Comparison of ENCODE assay signal across 1 cellular context in genomic region chr3:146524961-146525360, GRCh38.
TF ChIP-seq lines count a peak whose summit lies in the region.

No MANE protein-coding gene starts in this region.

TF ChIP-seq in GM23338, 12 proteins besides CTCF, POLR2A, EP300 and RAD21:
- no peak for TF ChIP-seq ZNF462 (CRISPR knock-in tag; IDR thresholded peaks at IDR 0.05)
- TF ChIP-seq STAT1 (IDR thresholded peaks at IDR 0.05; ENCODE audit: unreplicated experiment) = no peak
- TF ChIP-seq EZH2phosphoT487 (IDR thresholded peaks at IDR 0.05; ENCODE audit: unreplicated experiment) = no peak
- TF ChIP-seq ETS1 (IDR thresholded peaks at IDR 0.05) = no peak
- TF ChIP-seq JUNB (IDR thresholded peaks at IDR 0.05; ENCODE audit: unreplicated experiment) = no peak
- no peak for TF ChIP-seq EZH2 (IDR thresholded peaks at IDR 0.05; ENCODE audit: low read depth, unreplicated experiment)
- no peak for TF ChIP-seq REST (IDR thresholded peaks at IDR 0.05; ENCODE audit: unreplicated experiment)
- no peak for TF ChIP-seq ZNF114 (CRISPR knock-in tag; IDR thresholded peaks at IDR 0.05)
- TF ChIP-seq ZNF331 (CRISPR knock-in tag; IDR thresholded peaks at IDR 0.05; ENCODE audit: low read depth) = no peak
- no peak for TF ChIP-seq NANOG (IDR thresholded peaks at IDR 0.05; ENCODE audit: borderline replicate concordance)
- no peak for TF ChIP-seq CREB1 (CRISPR knock-in tag; IDR thresholded peaks at IDR 0.05; ENCODE audit: low read depth)
- no peak for TF ChIP-seq POLR2AphosphoS5 (IDR thresholded peaks at IDR 0.05; ENCODE audit: low read depth)
